Comparison of ENCODE assay signal across 18 cellular contexts in the genomic region with DNA sequence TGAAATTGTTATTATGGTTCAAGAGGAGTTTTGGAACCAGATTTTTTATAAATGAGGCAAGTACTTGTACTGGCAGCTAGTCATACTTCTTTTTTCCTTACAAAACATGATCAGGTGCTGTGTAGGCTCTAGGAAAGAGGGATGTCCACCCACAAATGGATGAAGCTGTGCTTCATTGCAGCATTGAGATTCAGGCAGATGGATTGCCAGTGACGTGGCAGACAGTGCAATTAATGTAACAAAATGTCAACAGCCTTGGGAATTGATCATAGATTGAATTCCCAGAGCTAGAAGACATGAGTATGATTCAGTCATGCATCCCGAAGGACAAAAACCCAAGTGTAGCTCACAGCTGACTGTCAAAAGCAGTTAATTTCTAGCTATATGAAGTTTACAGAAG.
"Had no signal": no experiment of that assay in that cellular context is flagged by ENCODE, and none has a peak within 500 bp of the region (broad histone marks: within the 10 kb centered on the region; RNA-seq: fewer than 3 reads in every experiment).

No MANE protein-coding gene starts in this region.

- ATAC-seq: esophagus mucosa; heart left ventricle; left colon; left ventricle myocardium superior; right cardiac atrium; stimulated activated effector memory CD8-positive, alpha-beta T cell treated with anti-CD3 and anti-CD28 coated beads, Interleukin-12 subunit alpha, Interleukin-12 subunit beta, amount 100 ng/mL, for 72 hours; stimulated activated naive CD8-positive, alpha-beta T cell treated with anti-CD3 and anti-CD28 coated beads, Interleukin-15, Interleukin-2, amounts not matched to agents 100 U/mL and 50 U/mL, for 24 hours; upper lobe of right lung had no signal

- H3K27ac ChIP-seq: heart left ventricle, tibial nerve, upper lobe of right lung had no signal

- H3K4me1 ChIP-seq: upper lobe of right lung had no signal

- H3K36me3 Mint-ChIP-seq: stimulated activated effector memory CD8-positive, alpha-beta T cell treated with anti-CD3 and anti-CD28 coated beads, Interleukin-12 subunit alpha, Interleukin-12 subunit beta, amount 100 ng/mL, for 72 hours had no signal

- H3K4me3 ChIP-seq: heart left ventricle, lung, tibial nerve, upper lobe of right lung had no signal

- H3K36me3 ChIP-seq: upper lobe of right lung had no signal

- H3K4me3 Mint-ChIP-seq: nephron; stimulated activated effector memory CD8-positive, alpha-beta T cell treated with anti-CD3 and anti-CD28 coated beads, Interleukin-12 subunit alpha, Interleukin-12 subunit beta, amount 100 ng/mL, for 72 hours had no signal

- H3K9me3 ChIP-seq: heart left ventricle, tibial nerve, upper lobe of right lung had no signal

- H3K27ac Mint-ChIP-seq: nephron; stimulated activated effector memory CD8-positive, alpha-beta T cell treated with anti-CD3 and anti-CD28 coated beads, Interleukin-12 subunit alpha, Interleukin-12 subunit beta, amount 100 ng/mL, for 72 hours had no signal

- DNase-seq: effector memory CD4-positive, alpha-beta T cell; foreskin melanocyte; heart left ventricle; hippocampal formation; left colon; left ventricle myocardium superior; mesenchymal stem cell; midbrain; right cardiac atrium; stimulated activated CD4-positive, alpha-beta T cell treated with anti-CD3 and anti-CD28 coated beads, Interleukin-4, amount 100 ng/mL, for 1 hour; stimulated activated CD8-positive, alpha-beta memory T cell treated with anti-CD3 and anti-CD28 coated beads, Interleukin-4, amount 100 ng/mL, for 48 hours; stimulated activated naive CD8-positive, alpha-beta T cell treated with anti-CD3 and anti-CD28 coated beads, Interleukin-15, Interleukin-2, amounts not matched to agents 100 U/mL and 50 U/mL, for 24 hours; upper lobe of right lung had no signal

- H3K27me3 ChIP-seq: heart left ventricle, tibial nerve, upper lobe of right lung had no signal

- H3K9me3 Mint-ChIP-seq: nephron; stimulated activated effector memory CD8-positive, alpha-beta T cell treated with anti-CD3 and anti-CD28 coated beads, Interleukin-12 subunit alpha, Interleukin-12 subunit beta, amount 100 ng/mL, for 72 hours had no signal

- H3K4me1 Mint-ChIP-seq: stimulated activated effector memory CD8-positive, alpha-beta T cell treated with anti-CD3 and anti-CD28 coated beads, Interleukin-12 subunit alpha, Interleukin-12 subunit beta, amount 100 ng/mL, for 72 hours had no signal
